ENCODE assay signal across 12 cellular contexts in the genomic region with DNA sequence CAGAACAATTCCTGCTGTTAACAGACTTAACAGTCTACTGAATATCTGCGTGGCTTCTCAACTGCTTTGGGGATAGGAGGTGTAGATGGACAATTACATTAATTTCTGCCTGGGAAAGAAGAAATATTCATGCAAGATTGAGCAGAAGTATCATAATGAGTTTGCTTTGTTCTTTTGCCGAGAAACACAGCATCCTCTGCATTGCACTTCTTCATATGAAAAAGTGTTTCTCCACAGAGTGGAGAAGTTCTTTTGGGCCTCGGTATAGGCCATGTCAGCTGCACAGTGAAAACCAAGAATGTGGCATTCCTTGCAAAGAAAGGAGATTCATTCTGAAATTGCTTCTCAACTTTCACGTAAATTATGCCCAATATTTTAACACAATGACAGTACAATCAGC. TPM values are rescaled to one million over a fixed set of nuclear protein-coding genes. Genes with fewer than 3 reads are reported as not detected.
DNase-seq lines count a peak whose midpoint lies in the region; ATAC-seq, FAIRE-seq and TF ChIP-seq lines count a peak whose summit lies in the region.
"Had no signal": no experiment of that assay in that cellular context is flagged by ENCODE, and none has a peak within 500 bp of the region (broad histone marks: within the 10 kb centered on the region; RNA-seq: fewer than 3 reads in every experiment).

No MANE protein-coding gene starts in this region.

- no peaks in the 10 kb centered on the region for H3K9me3 Mint-ChIP-seq in astrocyte (ENCODE audit: unreplicated experiment)
- H3K9me3 Mint-ChIP-seq in activated CD4-positive, alpha-beta T cell treated with anti-CD3 and anti-CD28 coated beads, Interleukin-2, amount 10 ng/mL, durations not matched to agents 7 days and 5 days = no peaks in the 10 kb centered on the region

- H4K20me1 ChIP-seq in astrocyte (ENCODE audit: insufficient read depth, low read length) = no peaks in the 10 kb centered on the region

- no peak overlapping the region for H3K9ac ChIP-seq in astrocyte (ENCODE audit: low read length)

- H3K4me1 Mint-ChIP-seq in astrocyte (ENCODE audit: low read depth, unreplicated experiment) = peaks cover 18% of the 10 kb centered on the region
- H3K4me1 Mint-ChIP-seq in activated CD4-positive, alpha-beta T cell treated with anti-CD3 and anti-CD28 coated beads, Interleukin-2, amount 10 ng/mL, durations not matched to agents 7 days and 5 days = peaks cover 10% of the 10 kb centered on the region

- no peaks in the 10 kb centered on the region for H3K27me3 Mint-ChIP-seq in astrocyte (ENCODE audit: low read depth, unreplicated experiment)
- no peaks in the 10 kb centered on the region for H3K27me3 Mint-ChIP-seq in activated CD4-positive, alpha-beta T cell treated with anti-CD3 and anti-CD28 coated beads, Interleukin-2, amount 10 ng/mL, durations not matched to agents 7 days and 5 days

- no peak overlapping the region for H3K4me2 ChIP-seq in astrocyte (ENCODE audit: low read length)

- H3K9me3 ChIP-seq in astrocyte (ENCODE audit: insufficient read depth, low read depth, low read length) = no peaks in the 10 kb centered on the region
- H3K9me3 ChIP-seq: esophagus squamous epithelium, spleen, transverse colon had no signal

- H2AFZ ChIP-seq in astrocyte (ENCODE audit: low read depth, low read length) = no peak overlapping the region

- no peaks in the 10 kb centered on the region for H3K36me3 Mint-ChIP-seq in astrocyte (ENCODE audit: low read depth, unreplicated experiment)
- no peaks in the 10 kb centered on the region for H3K36me3 Mint-ChIP-seq in activated CD4-positive, alpha-beta T cell treated with anti-CD3 and anti-CD28 coated beads, Interleukin-2, amount 10 ng/mL, durations not matched to agents 7 days and 5 days (ENCODE audit: low read depth)
- H3K36me3 Mint-ChIP-seq: activated naive CD8-positive, alpha-beta T cell had no signal

- no peak for DNase-seq in GM18507 (ENCODE audit: extremely low spot score, insufficient read length, low read depth)
- DNase-seq in astrocyte (ENCODE audit: low read depth) = no peak
- DNase-seq in RPMI8226 = no peak
- DNase-seq in activated CD4-positive, alpha-beta T cell treated with anti-CD3 and anti-CD28 coated beads, Interleukin-2, amount 10 ng/mL, durations not matched to agents 7 days and 5 days = no peak
- no peak for DNase-seq in GM13977 (ENCODE audit: low spot score)
- DNase-seq: esophagus squamous epithelium, spleen, transverse colon had no signal

- H3K27ac Mint-ChIP-seq in astrocyte (ENCODE audit: unreplicated experiment) = peak overlapping the region; percentile 88
- no peak overlapping the region for H3K27ac Mint-ChIP-seq in activated CD4-positive, alpha-beta T cell treated with anti-CD3 and anti-CD28 coated beads, Interleukin-2, amount 10 ng/mL, durations not matched to agents 7 days and 5 days
- H3K27ac Mint-ChIP-seq: activated naive CD8-positive, alpha-beta T cell had no signal

- in situ Hi-C loops in GM13977 (cut with MboI; ENCODE audit: low pct_unique_long_range_greater_than_20kb, low sequenced_read_pairs, unreplicated experiment) = no loop called here

- no peaks in the 10 kb centered on the region for H3K27me3 ChIP-seq in astrocyte (ENCODE audit: insufficient read depth, low read length)
- H3K27me3 ChIP-seq: esophagus squamous epithelium, spleen, transverse colon had no signal

- FAIRE-seq in GM18507 (lab: Jason Lieb, UNC) (peak; percentile 83), astrocyte (lab: Jason Lieb, UNC) (no peak)

- no peaks in the 10 kb centered on the region for H3K79me2 ChIP-seq in astrocyte (ENCODE audit: insufficient read depth, low read length)

- TF ChIP-seq CTCF in astrocyte (IDR thresholded peaks at IDR 0.05; ENCODE audit: insufficient read depth, low read depth, low read length) = no peak
- TF ChIP-seq CTCF in GM13977 (IDR thresholded peaks at IDR 0.05; ENCODE audit: extremely low read depth, insufficient read depth, missing control alignments) = no peak

- POLR2A ChIA-PET in activated CD4-positive, alpha-beta T cell treated with anti-CD3 and anti-CD28 coated beads, Interleukin-2, amount 10 ng/mL, durations not matched to agents 7 days and 5 days (lab: Charles Lee) = no interaction called here

- CTCF ChIA-PET in activated CD4-positive, alpha-beta T cell treated with anti-CD3 and anti-CD28 coated beads, Interleukin-2, amount 10 ng/mL, durations not matched to agents 7 days and 5 days (lab: Charles Lee) = no interaction called here

- no peak overlapping the region for H3K4me3 Mint-ChIP-seq in astrocyte (ENCODE audit: unreplicated experiment)
- H3K4me3 Mint-ChIP-seq in activated CD4-positive, alpha-beta T cell treated with anti-CD3 and anti-CD28 coated beads, Interleukin-2, amount 10 ng/mL, durations not matched to agents 7 days and 5 days = no peak overlapping the region
- H3K4me3 Mint-ChIP-seq: activated naive CD8-positive, alpha-beta T cell had no signal

- H3K4me3 ChIP-seq in astrocyte (ENCODE audit: insufficient read depth, low read depth, low read length) = no peak overlapping the region
- H3K4me3 ChIP-seq: esophagus squamous epithelium, spleen, transverse colon had no signal

- H3K36me3 ChIP-seq in astrocyte (ENCODE audit: insufficient read depth, low read length) = no peaks in the 10 kb centered on the region
- H3K36me3 ChIP-seq: esophagus squamous epithelium, spleen, transverse colon had no signal

- H3K27ac ChIP-seq in astrocyte (ENCODE audit: low read depth, low read length) = no peak overlapping the region
- H3K27ac ChIP-seq: transverse colon had no signal

- no peaks in the 10 kb centered on the region for H3K4me1 ChIP-seq in astrocyte (ENCODE audit: insufficient read depth, low read length)
- H3K4me1 ChIP-seq: esophagus squamous epithelium, transverse colon had no signal

- ATAC-seq in GM19452 (IDR thresholded peaks at IDR 0.05; ENCODE audit: unreplicated experiment) = peak; percentile 55
- peak; percentile 71 for ATAC-seq in HG02870 (IDR thresholded peaks at IDR 0.05; ENCODE audit: unreplicated experiment)
- ATAC-seq in GM21528 (IDR thresholded peaks at IDR 0.05; ENCODE audit: low FRiP score, unreplicated experiment) = no peak

RNA-seq across cellular contexts. Expression of a gene that starts 17.6 kb away (rescaled TPM):
- 82.8 and 87.2 TPM in 2 replicates for total RNA-seq in astrocyte
- 10 to 100 TPM; 38.0 to 38.8 TPM for total RNA-seq in activated CD4-positive, alpha-beta T cell treated with anti-CD3 and anti-CD28 coated beads, Interleukin-2, amount 10 ng/mL, durations not matched to agents 7 days and 5 days
